Comparison of ENCODE assay signal across 1 cellular context in genomic region chr7:149239345-149240143, GRCh38.
TF ChIP-seq lines count a peak whose summit lies in the region.

Gene ZNF212 (plus strand): TSS chr7:149239651. CDS start chr7:149239779, 128 bp downstream.

TF ChIP-seq in HepG2, 621 proteins besides CTCF, POLR2A, EP300 and RAD21 (continued from another document and continues in another):
- TF ChIP-seq ZBTB33 (CRISPR knock-in tag; IDR thresholded peaks at IDR 0.05) (peak; percentile 72), HDAC6 (IDR thresholded peaks at IDR 0.05; ENCODE audit: low read depth, low read length) (no peak), SALL2 (CRISPR knock-in tag; IDR thresholded peaks at IDR 0.05) (no peak), ATF7-NPFF (CRISPR knock-in tag; IDR thresholded peaks at IDR 0.05; ENCODE audit: low read depth) (peak; percentile 93), ZNF124 (CRISPR knock-in tag; IDR thresholded peaks at IDR 0.05) (peak; percentile 56; the same call in 1 of the 2 replicates), RORA (CRISPR knock-in tag; IDR thresholded peaks at IDR 0.05) (no peak), NPAS2 (CRISPR knock-in tag; IDR thresholded peaks at IDR 0.05; ENCODE audit: borderline replicate concordance) (no peak), CREB1 (IDR thresholded peaks at IDR 0.05) (no peak), CREB1 (CRISPR knock-in tag; IDR thresholded peaks at IDR 0.05) (peak; percentile 56; the same call in 1 of the 2 replicates), BRCA1 (CRISPR knock-in tag; IDR thresholded peaks at IDR 0.05) (no peak), KLF13 (CRISPR knock-in tag; IDR thresholded peaks at IDR 0.05) (no peak), ZNF496 (CRISPR knock-in tag; IDR thresholded peaks at IDR 0.05; ENCODE audit: insufficient replicate concordance) (no peak), SAP130 (CRISPR knock-in tag; IDR thresholded peaks at IDR 0.05; ENCODE audit: low read depth) (peak; percentile 95), BORCS8-MEF2B (CRISPR knock-in tag; IDR thresholded peaks at IDR 0.05) (no peak), ZSCAN5A (CRISPR knock-in tag; IDR thresholded peaks at IDR 0.05; ENCODE audit: borderline replicate concordance) (no peak), NCOA1 (CRISPR knock-in tag; IDR thresholded peaks at IDR 0.05) (no peak), KLF12 (CRISPR knock-in tag; IDR thresholded peaks at IDR 0.05; ENCODE audit: borderline replicate concordance) (no peak), ELF4 (CRISPR knock-in tag; IDR thresholded peaks at IDR 0.05; ENCODE audit: borderline replicate concordance) (peak; percentile 27; the same call in 1 of the 2 replicates), ZNF329 (CRISPR knock-in tag; IDR thresholded peaks at IDR 0.05; ENCODE audit: low read depth) (no peak), PHF5A (CRISPR knock-in tag; IDR thresholded peaks at IDR 0.05; ENCODE audit: low read depth, unreplicated experiment) (no peak), SETDB1 (CRISPR knock-in tag; IDR thresholded peaks at IDR 0.05; ENCODE audit: borderline replicate concordance) (no peak), NR3C1 (CRISPR knock-in tag; IDR thresholded peaks at IDR 0.05) (no peak), STAT6 (CRISPR knock-in tag; IDR thresholded peaks at IDR 0.05; ENCODE audit: borderline replicate concordance) (0 out of 2 replicates have a peak, but pooled peaks have one; percentile 54), MTA3 (CRISPR knock-in tag; IDR thresholded peaks at IDR 0.05) (no peak)
- TF ChIP-seq, protein P1, sequence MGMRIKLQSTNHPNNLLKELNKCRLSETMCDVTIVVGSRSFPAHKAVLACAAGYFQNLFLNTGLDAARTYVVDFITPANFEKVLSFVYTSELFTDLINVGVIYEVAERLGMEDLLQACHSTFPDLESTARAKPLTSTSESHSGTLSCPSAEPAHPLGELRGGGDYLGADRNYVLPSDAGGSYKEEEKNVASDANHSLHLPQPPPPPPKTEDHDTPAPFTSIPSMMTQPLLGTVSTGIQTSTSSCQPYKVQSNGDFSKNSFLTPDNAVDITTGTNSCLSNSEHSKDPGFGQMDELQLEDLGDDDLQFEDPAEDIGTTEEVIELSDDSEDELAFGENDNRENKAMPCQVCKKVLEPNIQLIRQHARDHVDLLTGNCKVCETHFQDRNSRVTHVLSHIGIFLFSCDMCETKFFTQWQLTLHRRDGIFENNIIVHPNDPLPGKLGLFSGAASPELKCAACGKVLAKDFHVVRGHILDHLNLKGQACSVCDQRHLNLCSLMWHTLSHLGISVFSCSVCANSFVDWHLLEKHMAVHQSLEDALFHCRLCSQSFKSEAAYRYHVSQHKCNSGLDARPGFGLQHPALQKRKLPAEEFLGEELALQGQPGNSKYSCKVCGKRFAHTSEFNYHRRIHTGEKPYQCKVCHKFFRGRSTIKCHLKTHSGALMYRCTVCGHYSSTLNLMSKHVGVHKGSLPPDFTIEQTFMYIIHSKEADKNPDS (CRISPR knock-in tag; IDR thresholded peaks at IDR 0.05) = no peak
- TF ChIP-seq, protein P2, sequence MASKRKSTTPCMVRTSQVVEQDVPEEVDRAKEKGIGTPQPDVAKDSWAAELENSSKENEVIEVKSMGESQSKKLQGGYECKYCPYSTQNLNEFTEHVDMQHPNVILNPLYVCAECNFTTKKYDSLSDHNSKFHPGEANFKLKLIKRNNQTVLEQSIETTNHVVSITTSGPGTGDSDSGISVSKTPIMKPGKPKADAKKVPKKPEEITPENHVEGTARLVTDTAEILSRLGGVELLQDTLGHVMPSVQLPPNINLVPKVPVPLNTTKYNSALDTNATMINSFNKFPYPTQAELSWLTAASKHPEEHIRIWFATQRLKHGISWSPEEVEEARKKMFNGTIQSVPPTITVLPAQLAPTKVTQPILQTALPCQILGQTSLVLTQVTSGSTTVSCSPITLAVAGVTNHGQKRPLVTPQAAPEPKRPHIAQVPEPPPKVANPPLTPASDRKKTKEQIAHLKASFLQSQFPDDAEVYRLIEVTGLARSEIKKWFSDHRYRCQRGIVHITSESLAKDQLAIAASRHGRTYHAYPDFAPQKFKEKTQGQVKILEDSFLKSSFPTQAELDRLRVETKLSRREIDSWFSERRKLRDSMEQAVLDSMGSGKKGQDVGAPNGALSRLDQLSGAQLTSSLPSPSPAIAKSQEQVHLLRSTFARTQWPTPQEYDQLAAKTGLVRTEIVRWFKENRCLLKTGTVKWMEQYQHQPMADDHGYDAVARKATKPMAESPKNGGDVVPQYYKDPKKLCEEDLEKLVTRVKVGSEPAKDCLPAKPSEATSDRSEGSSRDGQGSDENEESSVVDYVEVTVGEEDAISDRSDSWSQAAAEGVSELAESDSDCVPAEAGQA (IDR thresholded peaks at IDR 0.05; ENCODE audit: low read depth) = peak; percentile 86
- TF ChIP-seq, protein P2 (CRISPR knock-in tag; IDR thresholded peaks at IDR 0.05; ENCODE audit: borderline replicate concordance) = no peak
- TF ChIP-seq, protein P3, sequence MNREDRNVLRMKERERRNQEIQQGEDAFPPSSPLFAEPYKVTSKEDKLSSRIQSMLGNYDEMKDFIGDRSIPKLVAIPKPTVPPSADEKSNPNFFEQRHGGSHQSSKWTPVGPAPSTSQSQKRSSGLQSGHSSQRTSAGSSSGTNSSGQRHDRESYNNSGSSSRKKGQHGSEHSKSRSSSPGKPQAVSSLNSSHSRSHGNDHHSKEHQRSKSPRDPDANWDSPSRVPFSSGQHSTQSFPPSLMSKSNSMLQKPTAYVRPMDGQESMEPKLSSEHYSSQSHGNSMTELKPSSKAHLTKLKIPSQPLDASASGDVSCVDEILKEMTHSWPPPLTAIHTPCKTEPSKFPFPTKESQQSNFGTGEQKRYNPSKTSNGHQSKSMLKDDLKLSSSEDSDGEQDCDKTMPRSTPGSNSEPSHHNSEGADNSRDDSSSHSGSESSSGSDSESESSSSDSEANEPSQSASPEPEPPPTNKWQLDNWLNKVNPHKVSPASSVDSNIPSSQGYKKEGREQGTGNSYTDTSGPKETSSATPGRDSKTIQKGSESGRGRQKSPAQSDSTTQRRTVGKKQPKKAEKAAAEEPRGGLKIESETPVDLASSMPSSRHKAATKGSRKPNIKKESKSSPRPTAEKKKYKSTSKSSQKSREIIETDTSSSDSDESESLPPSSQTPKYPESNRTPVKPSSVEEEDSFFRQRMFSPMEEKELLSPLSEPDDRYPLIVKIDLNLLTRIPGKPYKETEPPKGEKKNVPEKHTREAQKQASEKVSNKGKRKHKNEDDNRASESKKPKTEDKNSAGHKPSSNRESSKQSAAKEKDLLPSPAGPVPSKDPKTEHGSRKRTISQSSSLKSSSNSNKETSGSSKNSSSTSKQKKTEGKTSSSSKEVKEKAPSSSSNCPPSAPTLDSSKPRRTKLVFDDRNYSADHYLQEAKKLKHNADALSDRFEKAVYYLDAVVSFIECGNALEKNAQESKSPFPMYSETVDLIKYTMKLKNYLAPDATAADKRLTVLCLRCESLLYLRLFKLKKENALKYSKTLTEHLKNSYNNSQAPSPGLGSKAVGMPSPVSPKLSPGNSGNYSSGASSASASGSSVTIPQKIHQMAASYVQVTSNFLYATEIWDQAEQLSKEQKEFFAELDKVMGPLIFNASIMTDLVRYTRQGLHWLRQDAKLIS (CRISPR knock-in tag; IDR thresholded peaks at IDR 0.05) = peak; percentile 36; the same call in 1 of the 2 replicates
- TF ChIP-seq, protein P4, sequence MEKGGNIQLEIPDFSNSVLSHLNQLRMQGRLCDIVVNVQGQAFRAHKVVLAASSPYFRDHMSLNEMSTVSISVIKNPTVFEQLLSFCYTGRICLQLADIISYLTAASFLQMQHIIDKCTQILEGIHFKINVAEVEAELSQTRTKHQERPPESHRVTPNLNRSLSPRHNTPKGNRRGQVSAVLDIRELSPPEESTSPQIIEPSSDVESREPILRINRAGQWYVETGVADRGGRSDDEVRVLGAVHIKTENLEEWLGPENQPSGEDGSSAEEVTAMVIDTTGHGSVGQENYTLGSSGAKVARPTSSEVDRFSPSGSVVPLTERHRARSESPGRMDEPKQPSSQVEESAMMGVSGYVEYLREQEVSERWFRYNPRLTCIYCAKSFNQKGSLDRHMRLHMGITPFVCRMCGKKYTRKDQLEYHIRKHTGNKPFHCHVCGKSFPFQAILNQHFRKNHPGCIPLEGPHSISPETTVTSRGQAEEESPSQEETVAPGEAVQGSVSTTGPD (CRISPR knock-in tag; IDR thresholded peaks at IDR 0.05) = no peak
- TF ChIP-seq, protein P5, sequence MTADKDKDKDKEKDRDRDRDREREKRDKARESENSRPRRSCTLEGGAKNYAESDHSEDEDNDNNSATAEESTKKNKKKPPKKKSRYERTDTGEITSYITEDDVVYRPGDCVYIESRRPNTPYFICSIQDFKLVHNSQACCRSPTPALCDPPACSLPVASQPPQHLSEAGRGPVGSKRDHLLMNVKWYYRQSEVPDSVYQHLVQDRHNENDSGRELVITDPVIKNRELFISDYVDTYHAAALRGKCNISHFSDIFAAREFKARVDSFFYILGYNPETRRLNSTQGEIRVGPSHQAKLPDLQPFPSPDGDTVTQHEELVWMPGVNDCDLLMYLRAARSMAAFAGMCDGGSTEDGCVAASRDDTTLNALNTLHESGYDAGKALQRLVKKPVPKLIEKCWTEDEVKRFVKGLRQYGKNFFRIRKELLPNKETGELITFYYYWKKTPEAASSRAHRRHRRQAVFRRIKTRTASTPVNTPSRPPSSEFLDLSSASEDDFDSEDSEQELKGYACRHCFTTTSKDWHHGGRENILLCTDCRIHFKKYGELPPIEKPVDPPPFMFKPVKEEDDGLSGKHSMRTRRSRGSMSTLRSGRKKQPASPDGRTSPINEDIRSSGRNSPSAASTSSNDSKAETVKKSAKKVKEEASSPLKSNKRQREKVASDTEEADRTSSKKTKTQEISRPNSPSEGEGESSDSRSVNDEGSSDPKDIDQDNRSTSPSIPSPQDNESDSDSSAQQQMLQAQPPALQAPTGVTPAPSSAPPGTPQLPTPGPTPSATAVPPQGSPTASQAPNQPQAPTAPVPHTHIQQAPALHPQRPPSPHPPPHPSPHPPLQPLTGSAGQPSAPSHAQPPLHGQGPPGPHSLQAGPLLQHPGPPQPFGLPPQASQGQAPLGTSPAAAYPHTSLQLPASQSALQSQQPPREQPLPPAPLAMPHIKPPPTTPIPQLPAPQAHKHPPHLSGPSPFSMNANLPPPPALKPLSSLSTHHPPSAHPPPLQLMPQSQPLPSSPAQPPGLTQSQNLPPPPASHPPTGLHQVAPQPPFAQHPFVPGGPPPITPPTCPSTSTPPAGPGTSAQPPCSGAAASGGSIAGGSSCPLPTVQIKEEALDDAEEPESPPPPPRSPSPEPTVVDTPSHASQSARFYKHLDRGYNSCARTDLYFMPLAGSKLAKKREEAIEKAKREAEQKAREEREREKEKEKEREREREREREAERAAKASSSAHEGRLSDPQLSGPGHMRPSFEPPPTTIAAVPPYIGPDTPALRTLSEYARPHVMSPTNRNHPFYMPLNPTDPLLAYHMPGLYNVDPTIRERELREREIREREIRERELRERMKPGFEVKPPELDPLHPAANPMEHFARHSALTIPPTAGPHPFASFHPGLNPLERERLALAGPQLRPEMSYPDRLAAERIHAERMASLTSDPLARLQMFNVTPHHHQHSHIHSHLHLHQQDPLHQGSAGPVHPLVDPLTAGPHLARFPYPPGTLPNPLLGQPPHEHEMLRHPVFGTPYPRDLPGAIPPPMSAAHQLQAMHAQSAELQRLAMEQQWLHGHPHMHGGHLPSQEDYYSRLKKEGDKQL (CRISPR knock-in tag; IDR thresholded peaks at IDR 0.05; ENCODE audit: low read depth) = no peak
